ENCODE assay signal across 8 cellular contexts in genomic region chr4:81466841-81467671, GRCh38. TPM values are rescaled to one million over a fixed set of nuclear protein-coding genes. Genes with fewer than 3 reads are reported as not detected.
DNase-seq lines count a peak whose midpoint lies in the region; ATAC-seq, FAIRE-seq and TF ChIP-seq lines count a peak whose summit lies in the region.

No MANE protein-coding gene starts in this region.

- DNase-seq in AG04449 (ENCODE audit: low read depth, low spot score) (peak; percentile 33), GM12891 (ENCODE audit: insufficient read length, low spot score) (peak; percentile 26), NCI-H226 (peak; percentile 72), dorsolateral prefrontal cortex (peak in 5 of 10 donors; percentile 55 to 89 (median 68)), mesothelial cell of epicardium (ENCODE audit: low spot score in 2 of 2, unreplicated experiment in 2 of 2) (peak; percentile 24 to 80), posterior vena cava (ENCODE audit: low spot score) (no peak)
- DNase-seq in activated CD4-positive, alpha-beta T cell treated with anti-CD3 and anti-CD28 coated beads for 36 hours = peak; percentile 84
- DNase-seq in stimulated activated CD8-positive, alpha-beta memory T cell treated with anti-CD3 and anti-CD28 coated beads, Interleukin-7, amount 100 ng/mL, for 4 hours (ENCODE audit: low read depth in 2 of 2) = peak; percentile 31 to 59

- no peak overlapping the region for H3K27ac Mint-ChIP-seq in activated CD4-positive, alpha-beta T cell treated with anti-CD3 and anti-CD28 coated beads for 36 hours
- peak overlapping the region; percentile 71 for H3K27ac Mint-ChIP-seq in mesothelial cell of epicardium

- no peaks in the 10 kb centered on the region for H3K36me3 Mint-ChIP-seq in activated CD4-positive, alpha-beta T cell treated with anti-CD3 and anti-CD28 coated beads for 36 hours (ENCODE audit: low read depth)
- H3K36me3 Mint-ChIP-seq in mesothelial cell of epicardium = no peaks in the 10 kb centered on the region

- H3K4me3 Mint-ChIP-seq in activated CD4-positive, alpha-beta T cell treated with anti-CD3 and anti-CD28 coated beads for 36 hours = no peak overlapping the region
- H3K4me3 Mint-ChIP-seq in mesothelial cell of epicardium = no peak overlapping the region

- H3K4me1 Mint-ChIP-seq in activated CD4-positive, alpha-beta T cell treated with anti-CD3 and anti-CD28 coated beads for 36 hours = peaks cover 44% of the 10 kb centered on the region
- H3K4me1 Mint-ChIP-seq in mesothelial cell of epicardium = peaks cover 69% of the 10 kb centered on the region

- H3K27me3 ChIP-seq in dorsolateral prefrontal cortex = no peaks in the 10 kb centered on the region

- CTCF ChIA-PET in AG04449 (lab: Yijun Ruan, JAX) = interaction anchor here (0.6 to 5.5 kb wide), 21 partner anchors 9 to 893 kb away, joined by 3 to 57 read pairs (median 4); no protein-coding TSS in a partner anchor
- CTCF ChIA-PET in activated CD4-positive, alpha-beta T cell treated with anti-CD3 and anti-CD28 coated beads for 36 hours (lab: Charles Lee) = interaction anchor here (0.6 to 3.9 kb wide), 49 partner anchors 8 to 801 kb away, joined by 3 to 47 read pairs (median 3); no protein-coding TSS in a partner anchor

- ATAC-seq in activated CD4-positive, alpha-beta T cell treated with anti-CD3 and anti-CD28 coated beads for 36 hours = no peak

- no peaks in the 10 kb centered on the region for H3K9me3 Mint-ChIP-seq in activated CD4-positive, alpha-beta T cell treated with anti-CD3 and anti-CD28 coated beads for 36 hours (ENCODE audit: low read depth)
- H3K9me3 Mint-ChIP-seq in mesothelial cell of epicardium = no peaks in the 10 kb centered on the region

- POLR2A ChIA-PET in AG04449 (lab: Yijun Ruan, JAX) = no interaction called here
- POLR2A ChIA-PET in activated CD4-positive, alpha-beta T cell treated with anti-CD3 and anti-CD28 coated beads for 36 hours (lab: Charles Lee) = interaction anchor here (0.7 kb wide), 1 partner anchor 104 kb away, joined by 3 read pairs; no protein-coding TSS in a partner anchor

- peak; percentile 80 for FAIRE-seq in GM12891 (lab: Jason Lieb, UNC)

- intact Hi-C loops in activated CD4-positive, alpha-beta T cell treated with anti-CD3 and anti-CD28 coated beads for 36 hours (cut with DNase I, micrococcal nuclease) = loop anchor here (1.0 to 10.0 kb wide), 8 partner anchors 60 to 802 kb away; no protein-coding TSS in a partner anchor
- intact Hi-C loops in dorsolateral prefrontal cortex (cut with DNase I) (loop anchor here (5.0 kb wide), 2 partner anchors 60 to 375 kb away; no protein-coding TSS in a partner anchor), posterior vena cava (cut with DNase I) (loop anchor here in 1 of 2 donors (10.0 kb wide), 1 partner anchor 378 kb away; no protein-coding TSS in a partner anchor)

- TF ChIP-seq CTCF in AG04449 (IDR thresholded peaks at IDR 0.05; ENCODE audit: insufficient read depth, low read length, missing control alignments) (peak; percentile 82), dorsolateral prefrontal cortex (IDR thresholded peaks at IDR 0.05 in 54 of 56, conservative IDR thresholded peaks at IDR 0.05 in 2 of 56; ENCODE audit: low read depth in 1 of 56, partially characterized antibody in 56 of 56) (peak; percentile 88 to 100 (median 96)), mesothelial cell of epicardium (IDR thresholded peaks at IDR 0.05; ENCODE audit: unreplicated experiment) (peak; percentile 95)

- no peaks in the 10 kb centered on the region for H3K27me3 Mint-ChIP-seq in activated CD4-positive, alpha-beta T cell treated with anti-CD3 and anti-CD28 coated beads for 36 hours
- H3K27me3 Mint-ChIP-seq in mesothelial cell of epicardium (ENCODE audit: low read depth) = peaks cover 23% of the 10 kb centered on the region

- H3K27ac ChIP-seq in dorsolateral prefrontal cortex = peak overlapping the region in 19 of 59 donors; percentile 7 to 97 (median 35)

- H3K4me3 ChIP-seq in AG04449 (ENCODE audit: low read depth, low read length) = no peak overlapping the region
- H3K4me3 ChIP-seq in dorsolateral prefrontal cortex = peak overlapping the region in 1 of 59 donors; percentile 33

- TF ChIP-seq POLR2A in GM12891 (IDR thresholded peaks at IDR 0.05; ENCODE audit: low read depth, low read length) = no peak

TF ChIP-seq in GM12891, 5 proteins besides CTCF, POLR2A, EP300 and RAD21:
- no peak for TF ChIP-seq PAX5 (IDR thresholded peaks at IDR 0.05; ENCODE audit: insufficient read depth, low read length, severe bottlenecking)
- no peak for TF ChIP-seq POU2F2 (IDR thresholded peaks at IDR 0.05; ENCODE audit: low read depth, low read length)
- no peak for TF ChIP-seq POLR2AphosphoS5 (IDR thresholded peaks at IDR 0.05; ENCODE audit: low read depth, low read length)

RNA-seq across cellular contexts. Expression of gene RASGEF1B, which starts 4.7 kb away (rescaled TPM):
- 0.05 TPM for polyA plus RNA-seq in GM12891 (2012; ENCODE audit: low read depth, missing spikeins)
- total RNA-seq in activated CD4-positive, alpha-beta T cell treated with anti-CD3 and anti-CD28 coated beads for 36 hours = 1 to 10 TPM; 3.4 to 4.0 TPM
- total RNA-seq in dorsolateral prefrontal cortex = 10 to 100 TPM in 118 of 120 experiments, 1 to 10 TPM in 2; 8.3 to 27.8 (median 17.8) TPM
- total RNA-seq in mesothelial cell of epicardium = 6.8 to 7.2 TPM (median 7.2 TPM) in 3 replicates
- 10 to 100 TPM in 1 of 2 donors, 1 to 10 TPM in 1; 7.5 to 12.9 TPM for total RNA-seq in posterior vena cava
